10 cellular contexts compared by ENCODE assay signal in the genomic region with DNA sequence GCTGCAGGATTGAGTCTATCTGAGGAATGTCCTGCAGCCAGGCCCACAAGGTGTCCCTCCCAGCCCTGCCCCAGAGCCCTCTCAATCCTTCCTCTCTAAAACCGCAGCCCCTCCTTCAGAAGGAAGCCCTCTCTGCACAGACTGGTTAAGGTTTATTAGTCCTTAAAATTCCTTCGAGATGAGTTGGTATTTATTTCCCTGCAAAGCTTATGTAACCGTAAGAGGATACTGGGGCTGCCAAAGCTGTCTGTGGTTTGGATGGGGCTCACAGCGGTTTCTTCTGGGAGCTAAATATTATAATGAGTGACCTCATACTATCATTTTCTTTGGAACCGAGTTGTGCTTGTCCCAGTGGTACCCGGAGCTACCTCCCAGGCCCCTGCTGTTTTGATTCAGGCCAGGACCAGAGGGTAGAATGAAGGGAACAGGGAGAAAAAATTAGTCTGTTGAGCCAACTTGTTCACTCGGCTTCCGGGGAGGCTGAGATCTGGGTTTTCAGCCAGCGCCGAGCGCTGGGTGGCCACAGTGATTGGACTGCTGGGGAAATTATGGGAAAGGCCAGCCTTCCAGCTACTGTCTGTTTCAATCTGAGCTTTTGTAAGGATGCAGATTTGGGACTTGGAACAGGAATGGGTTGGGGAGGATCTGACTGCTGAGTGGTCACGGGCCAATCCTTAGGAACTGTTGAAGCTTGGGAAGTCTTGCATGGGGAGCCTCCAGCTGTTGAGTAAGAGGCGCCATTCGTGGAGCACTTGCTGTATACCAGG.
A peak's percentile ranks its signal among the peaks of the same experiment; 100 is the strongest.
DNase-seq lines count a peak whose midpoint lies in the region; ATAC-seq and TF ChIP-seq lines count a peak whose summit lies in the region.
"Had no signal": no experiment of that assay in that cellular context is flagged by ENCODE, and none has a peak within 500 bp of the region (broad histone marks: within the 10 kb centered on the region; RNA-seq: fewer than 3 reads in every experiment).

No MANE protein-coding gene starts in this region.

- H3K4me3 Mint-ChIP-seq in immature natural killer cell, result no peak overlapping the region
- H3K4me3 Mint-ChIP-seq: CD4-positive, alpha-beta T cell; stimulated activated naive CD8-positive, alpha-beta T cell treated with anti-CD3 and anti-CD28 coated beads, Interleukin-15, amount 100 ng/mL, for 72 hours had no signal

- H3K27ac ChIP-seq in Karpas-422 (ENCODE audit: low read length) (no peak overlapping the region), colonic mucosa (peak overlapping the region; percentile 27), mesendoderm (ENCODE audit: low read depth, low read length) (no peak overlapping the region)

- no peak for TF ChIP-seq CTCF in colonic mucosa (IDR thresholded peaks at IDR 0.05)

- no peak overlapping the region for H2BK15ac ChIP-seq in mesendoderm (replicated peaks; ENCODE audit: low read depth)

- no peak overlapping the region for H2BK5ac ChIP-seq in mesendoderm (ENCODE audit: low read length)

- no peak overlapping the region for H3K23ac ChIP-seq in mesendoderm (ENCODE audit: low read length)

- no peak overlapping the region for H3K9ac ChIP-seq in Karpas-422 (ENCODE audit: low read length)
- no peak overlapping the region for H3K9ac ChIP-seq in colonic mucosa (ENCODE audit: low read depth in 2 of 2, low read length in 2 of 2)
- H3K9ac ChIP-seq in mesendoderm (ENCODE audit: low read length), result no peak overlapping the region

- no peak overlapping the region for H4K5ac ChIP-seq in mesendoderm (ENCODE audit: low read length)

- H3K4ac ChIP-seq in mesendoderm (ENCODE audit: low read depth, low read length), result no peak overlapping the region

- H3K4me1 Mint-ChIP-seq in immature natural killer cell, result peaks cover 3 to 6% of the 10 kb centered on the region in 2 donors

- H3K9me3 Mint-ChIP-seq in immature natural killer cell, result no peaks in the 10 kb centered on the region
- H3K9me3 Mint-ChIP-seq: CD4-positive, alpha-beta T cell; stimulated activated naive CD8-positive, alpha-beta T cell treated with anti-CD3 and anti-CD28 coated beads, Interleukin-15, amount 100 ng/mL, for 72 hours had no signal

- H2AK5ac ChIP-seq in mesendoderm (ENCODE audit: low read length), result no peak overlapping the region

- H3K9me3 ChIP-seq in Karpas-422 (ENCODE audit: low read length) (no peaks in the 10 kb centered on the region), colonic mucosa (no peaks in the 10 kb centered on the region)

- peaks cover 0 to 3% (median 0%) of the 10 kb centered on the region in 3 donors for H3K36me3 Mint-ChIP-seq in immature natural killer cell

- H3K18ac ChIP-seq in mesendoderm (ENCODE audit: low read length), result peak overlapping the region; percentile 32

- H3K79me2 ChIP-seq in Karpas-422 (ENCODE audit: low read length) (no peaks in the 10 kb centered on the region), mesendoderm (ENCODE audit: control insufficient read depth, insufficient read depth, low read length) (no peaks in the 10 kb centered on the region)

- no peaks in the 10 kb centered on the region for H3K36me3 ChIP-seq in Karpas-422 (ENCODE audit: insufficient read depth, low read length)
- H3K36me3 ChIP-seq in colonic mucosa, result no peaks in the 10 kb centered on the region
- H3K36me3 ChIP-seq in mesendoderm (ENCODE audit: control insufficient read depth, insufficient read depth, low read length), result no peaks in the 10 kb centered on the region

- H3K4me1 ChIP-seq in Karpas-422 (ENCODE audit: low read length) (peaks cover 6% of the 10 kb centered on the region; the same call in 1 of the 2 replicates), colonic mucosa (peaks cover 1% of the 10 kb centered on the region), mesendoderm (ENCODE audit: control insufficient read depth, low read depth, low read length) (peaks cover 2% of the 10 kb centered on the region)

- H3K27me3 Mint-ChIP-seq in immature natural killer cell (ENCODE audit: low read depth in 3 of 3), result peaks cover 0 to 4% (median 2%) of the 10 kb centered on the region in 3 donors
- H3K27me3 Mint-ChIP-seq: CD4-positive, alpha-beta T cell had no signal

- ATAC-seq in GM19452 (IDR thresholded peaks at IDR 0.05; ENCODE audit: unreplicated experiment) (no peak), GM18511 (IDR thresholded peaks at IDR 0.05; ENCODE audit: unreplicated experiment) (no peak)
- ATAC-seq: stimulated activated naive CD8-positive, alpha-beta T cell treated with anti-CD3 and anti-CD28 coated beads, Interleukin-15, amount 100 ng/mL, for 72 hours had no signal

- no peak overlapping the region for H4K8ac ChIP-seq in mesendoderm (ENCODE audit: low read depth, low read length)

- DNase-seq in A172 (ENCODE audit: low spot score) (peak; percentile 99), Karpas-422 (peak; percentile 17), colonic mucosa (peak; percentile 23), mesendoderm (peak; percentile 59), NCI-H345 (lab: John Stamatoyannopoulos, UW) (no peak), immature natural killer cell (no peak)
- DNase-seq: CD4-positive, alpha-beta T cell; stimulated activated naive CD8-positive, alpha-beta T cell treated with anti-CD3 and anti-CD28 coated beads, Interleukin-15, amount 100 ng/mL, for 72 hours had no signal

- H3K4me2 ChIP-seq in Karpas-422 (ENCODE audit: low read depth, low read length, poor library complexity, severe bottlenecking), result no peak overlapping the region
- H3K4me2 ChIP-seq in mesendoderm (ENCODE audit: low read length), result no peak overlapping the region

- H2AFZ ChIP-seq in Karpas-422 (ENCODE audit: low read length), result no peak overlapping the region

- 0 out of 2 replicates have a peak, but pooled peaks cover 4% of the 10 kb centered on the region for H4K20me1 ChIP-seq in Karpas-422 (ENCODE audit: insufficient read depth, low read depth, low read length)

- H3K56ac ChIP-seq in mesendoderm (ENCODE audit: low read length), result peak overlapping the region; percentile 35

- no peak overlapping the region for H3K27ac Mint-ChIP-seq in immature natural killer cell
- H3K27ac Mint-ChIP-seq: CD4-positive, alpha-beta T cell; stimulated activated naive CD8-positive, alpha-beta T cell treated with anti-CD3 and anti-CD28 coated beads, Interleukin-15, amount 100 ng/mL, for 72 hours had no signal

- intact Hi-C loops in colonic mucosa (cut with DNase I), result no loop called here

- no peak overlapping the region for H3K4me3 ChIP-seq in Karpas-422 (ENCODE audit: low read length)
- H3K4me3 ChIP-seq in colonic mucosa, result no peak overlapping the region
- no peak overlapping the region for H3K4me3 ChIP-seq in mesendoderm (ENCODE audit: low read length)

- no peaks in the 10 kb centered on the region for H3K9me2 ChIP-seq in Karpas-422 (replicated peaks; ENCODE audit: insufficient read depth, low read length)

- H3K79me1 ChIP-seq in mesendoderm (ENCODE audit: low read length), result no peaks in the 10 kb centered on the region

- H2BK120ac ChIP-seq in mesendoderm (ENCODE audit: low read depth, low read length), result no peak overlapping the region

- H3K27me3 ChIP-seq in Karpas-422 (ENCODE audit: low read length) (no peaks in the 10 kb centered on the region), colonic mucosa (no peaks in the 10 kb centered on the region), mesendoderm (ENCODE audit: insufficient read depth, low read length, poor library complexity) (no peaks in the 10 kb centered on the region)

- no CpG with 5 or more reads among the region's 14 CpGs for WGBS in mesendoderm (ENCODE audit: extremely low coverage, insufficient coverage, low lambda C conversion rate)

Comparison
In these comparisons a context has a peak if more than half of its experiments do, and no peak if none do; other contexts are left out.
1. DNase-seq: peak in A172 (single experiment), Karpas-422 (single experiment), colonic mucosa (single experiment) and mesendoderm (single experiment); none in NCI-H345 (single experiment) and immature natural killer cell (0 of 3).